Comparison of ENCODE assay signal across 12 cellular contexts in genomic region chr6:31899215-31899614, GRCh38. TPM values are rescaled to one million over a fixed set of nuclear protein-coding genes. Genes with fewer than 3 reads are reported as not detected.
DNase-seq lines count a peak whose midpoint lies in the region; ATAC-seq, FAIRE-seq and TF ChIP-seq lines count a peak whose summit lies in the region.
"Had no signal": no experiment of that assay in that cellular context is flagged by ENCODE, and none has a peak within 500 bp of the region (broad histone marks: within the 10 kb centered on the region; RNA-seq: fewer than 3 reads in every experiment).

No MANE protein-coding gene starts in this region.

- ATAC-seq in HepG2 (no peak), right lobe of liver (no peak)
- ATAC-seq in effector memory CD8-positive, alpha-beta T cell (replicated peaks), result no peak

- intact Hi-C loops in HepG2 (cut with micrococcal nuclease; ENCODE audit: unreplicated experiment) (loop anchor here (5.0 kb wide), 1 partner anchor 67 kb away; no protein-coding TSS in a partner anchor), right lobe of liver (cut with DNase I) (no loop called here), PC-9 (cut with micrococcal nuclease; ENCODE audit: unreplicated experiment) (loop anchor here (5.0 kb wide), 2 partner anchors 67 to 217 kb away; partner anchors contain the start of gene LY6G5C), vagina (cut with DNase I) (no loop called here)

- POLR2A ChIA-PET in HepG2 (lab: Yijun Ruan, JAX), result interaction anchor here (0.6 to 5.6 kb wide), 8 partner anchors 8 to 1072 kb away, joined by 3 to 41 read pairs (median 11); partner anchors contain the start of genes C6orf47, CFB, HSPA1B and NEU1
- POLR2A ChIA-PET in PC-9 (lab: Charles Lee; ENCODE audit: unreplicated experiment), result no interaction called here

- 97% methylated on average over 5 of the region's 5 CpGs for whole genome bisulfite sequencing in HepG2 (ENCODE audit: low lambda C conversion rate)
- 62% methylated on average over 5 of the region's 5 CpGs for WGBS in right lobe of liver (ENCODE audit: insufficient coverage, low coverage, low lambda C conversion rate, missing lambda C conversion rate)

- peak overlapping the region; percentile 98; the same call in 1 of the 2 replicates for H3K4me2 ChIP-seq in HepG2 (ENCODE audit: low read depth, low read length)
- H3K4me2 ChIP-seq in PC-9, result peak overlapping the region; percentile 91

- TF ChIP-seq EP300 in HepG2 (IDR thresholded peaks at IDR 0.05; ENCODE audit: low read depth in 2 of 2, low read length in 2 of 2), result no peak
- TF ChIP-seq EP300 in HepG2 (CRISPR knock-in tag; IDR thresholded peaks at IDR 0.05; ENCODE audit: borderline replicate concordance), result no peak

- H3K79me2 ChIP-seq in HepG2 (ENCODE audit: insufficient read depth, low read length) (peaks cover 26% of the 10 kb centered on the region), PC-9 (ENCODE audit: low read depth) (peaks cover 30% of the 10 kb centered on the region)

- peak overlapping the region; percentile 9 to 94 for H3K4me3 Mint-ChIP-seq in effector memory CD8-positive, alpha-beta T cell

- H3K4me3 ChIP-seq in HepG2 (replicated peaks in 1 of 3; ENCODE audit: insufficient read depth in 1 of 3, low read depth in 2 of 3, low read length in 3 of 3) (no peak overlapping the region), right lobe of liver (no peak overlapping the region), PC-9 (no peak overlapping the region), vagina (no peak overlapping the region)

- DNase-seq in HepG2 (ENCODE audit: low spot score) (no peak), right lobe of liver (no peak), PC-9 (no peak), vagina (ENCODE audit: extremely low spot score in 2 of 2) (no peak), nucleus accumbens (lab: John Stamatoyannopoulos, UW) (no peak), NCI-H2227 treated with DMSO at 0.1 percent for 48 hours (lab: John Stamatoyannopoulos, UW) (no peak), NCI-H82 treated with DMSO at 0.1 percent for 48 hours (lab: John Stamatoyannopoulos, UW; ENCODE audit: unreplicated experiment) (no peak)
- no peak for DNase-seq in effector memory CD8-positive, alpha-beta T cell
- DNase-seq: activated gamma-delta T cell treated with Interleukin-2 at 50 U/mL for 16 hours; kidney; NCI-H1930; stimulated activated CD8-positive, alpha-beta memory T cell treated with anti-CD3 and anti-CD28 coated beads, Interleukin-4, amount 100 ng/mL, for 48 hours had no signal

- H3K36me3 ChIP-seq in HepG2 (replicated peaks in 1 of 2; ENCODE audit: control insufficient read depth in 1 of 2, insufficient read depth in 2 of 2, low read length in 2 of 2), result peaks cover 6 to 8% of the 10 kb centered on the region in 2 experiments; a peak in 4 of 5 replicates
- peaks cover 0 to 8% (median 0%) of the 10 kb centered on the region in 4 donors for H3K36me3 ChIP-seq in right lobe of liver
- peaks cover 11% of the 10 kb centered on the region; the same call in 1 of the 2 replicates for H3K36me3 ChIP-seq in PC-9 (ENCODE audit: low read depth)
- H3K36me3 ChIP-seq in vagina, result peaks cover 0 to 14% of the 10 kb centered on the region in 2 donors

- no peaks in the 10 kb centered on the region for H3K9me3 Mint-ChIP-seq in effector memory CD8-positive, alpha-beta T cell

- BruUV-seq in HepG2 (replicated peaks; lab: Mats Ljungman, UMichigan) (no TSS peak), PC-9 (replicated peaks; lab: Mats Ljungman, UMichigan) (no TSS peak)

- H3K4me1 Mint-ChIP-seq in effector memory CD8-positive, alpha-beta T cell (ENCODE audit: low read depth in 2 of 2), result peaks cover 37 to 40% of the 10 kb centered on the region in 2 donors

- H3K27ac ChIP-seq in HepG2 (ENCODE audit: extremely low read length, insufficient read depth, low read length), result no peak overlapping the region
- H3K27ac ChIP-seq in right lobe of liver, result no peak overlapping the region
- no peak overlapping the region for H3K27ac ChIP-seq in PC-9
- peak overlapping the region; percentile 97 for H3K27ac ChIP-seq in vagina

- H2AFZ ChIP-seq in HepG2 (ENCODE audit: low read length) (no peak overlapping the region), PC-9 (no peak overlapping the region)

- H3K36me3 Mint-ChIP-seq in effector memory CD8-positive, alpha-beta T cell (ENCODE audit: insufficient read depth), result peaks cover 38% of the 10 kb centered on the region

- peaks cover 0 to 7% of the 10 kb centered on the region in 2 experiments; a peak in 1 of 5 replicates for H3K27me3 ChIP-seq in HepG2 (ENCODE audit: control insufficient read depth in 1 of 2, insufficient read depth in 2 of 2, low read length in 2 of 2)
- H3K27me3 ChIP-seq in right lobe of liver, result no peaks in the 10 kb centered on the region
- H3K27me3 ChIP-seq in PC-9 (ENCODE audit: insufficient read depth, low read depth), result no peaks in the 10 kb centered on the region
- no peaks in the 10 kb centered on the region for H3K27me3 ChIP-seq in vagina

- no peaks in the 10 kb centered on the region for H3K27me3 Mint-ChIP-seq in effector memory CD8-positive, alpha-beta T cell

- no peak for TF ChIP-seq RAD21 in HepG2 (CRISPR knock-in tag; IDR thresholded peaks at IDR 0.05)

- TF ChIP-seq CTCF in HepG2 (CRISPR knock-in tag; IDR thresholded peaks at IDR 0.05) (no peak), right lobe of liver (IDR thresholded peaks at IDR 0.05) (no peak), PC-9 (conservative IDR thresholded peaks at IDR 0.05) (no peak), vagina (IDR thresholded peaks at IDR 0.05) (no peak)

- H3K4me1 ChIP-seq in HepG2 (ENCODE audit: insufficient read depth, low read length) (peaks cover 51% of the 10 kb centered on the region), right lobe of liver (peaks cover 0 to 19% (median 0%) of the 10 kb centered on the region in 4 donors), PC-9 (replicated peaks; ENCODE audit: insufficient read depth) (peaks cover 28% of the 10 kb centered on the region), vagina (peaks cover 50% of the 10 kb centered on the region)

- H4K20me1 ChIP-seq in HepG2 (ENCODE audit: insufficient read depth, low read length) (no peaks in the 10 kb centered on the region), PC-9 (ENCODE audit: insufficient read depth) (no peaks in the 10 kb centered on the region)

- CTCF ChIA-PET in HepG2 (lab: Yijun Ruan, JAX; ENCODE audit: low intra/inter-chr PET ratio, low total read pairs) (no interaction called here), PC-9 (lab: Charles Lee) (no interaction called here)

- in situ Hi-C loops in HepG2 (cut with HindIII; ENCODE audit: extremely low pct_ligation_motif_present, low pct_unique_long_range_greater_than_20kb), result no loop called here

- H3K9me2 ChIP-seq in PC-9 (ENCODE audit: insufficient read depth), result no peaks in the 10 kb centered on the region

- no peak overlapping the region; the same call in 1 of the 2 replicates for H3K9ac ChIP-seq in HepG2 (ENCODE audit: insufficient read depth, low read depth, low read length)

- no peak for FAIRE-seq in HepG2 (lab: Jason Lieb, UNC)
- FAIRE-seq: kidney had no signal

- H3K9me3 ChIP-seq in HepG2 (ENCODE audit: low read length) (no peaks in the 10 kb centered on the region), right lobe of liver (no peaks in the 10 kb centered on the region), PC-9 (ENCODE audit: insufficient read depth, low read depth) (no peaks in the 10 kb centered on the region), vagina (no peaks in the 10 kb centered on the region)

- peak overlapping the region in 1 of 2 donors; percentile 41 for H3K27ac Mint-ChIP-seq in effector memory CD8-positive, alpha-beta T cell

- H3F3A ChIP-seq in PC-9 (ENCODE audit: insufficient read depth, low read depth), result peaks cover 40% of the 10 kb centered on the region

- TF ChIP-seq POLR2A in HepG2 (IDR thresholded peaks at IDR 0.05; ENCODE audit: insufficient read depth in 1 of 2, low read depth in 2 of 2, low read length in 2 of 2) (0 out of 4 replicates have a peak, but pooled peaks of 1 of the 2 experiments have one; percentile 6), right lobe of liver (IDR thresholded peaks at IDR 0.05) (no peak), vagina (IDR thresholded peaks at IDR 0.05) (no peak)

RNA-seq across cellular contexts. Expression of gene EHMT2, which starts 1.7 kb away (rescaled TPM):
- total RNA-seq in HepG2 (2016; rRNA removed; fragmentation: Illumina TruSeq; extraction: Trizol) (43.5 and 69.2 TPM in 2 replicates), right lobe of liver (10 to 100 TPM; 10.7 to 20.1 (median 13.3) TPM), PC-9 (2021) (57.3 and 68.3 TPM in 2 replicates), vagina (45.2 TPM)
- 14.1 and 15.2 TPM in 2 replicates for total RNA-seq in HepG2 (2016; cell fraction: cytosol; rRNA removed; fragmentation: Illumina TruSeq; extraction: Trizol; ENCODE audit: low read depth)
- 34.4 and 70.7 TPM in 2 replicates for total RNA-seq in HepG2 (2016; cell fraction: insoluble cytoplasmic fraction; rRNA removed; fragmentation: Illumina TruSeq; extraction: Trizol)
- total RNA-seq in HepG2 (2016; cell fraction: membrane; rRNA removed; fragmentation: Illumina TruSeq; extraction: Trizol), result 29.3 and 33.1 TPM in 2 replicates
- 46.1 and 48.0 TPM in 2 replicates for total RNA-seq in HepG2 (2016; cell fraction: nucleus; rRNA removed; fragmentation: Illumina TruSeq; extraction: Trizol)
- polyA plus RNA-seq in HepG2 (2011; rRNA removed), result 51.2 and 55.2 TPM in 2 replicates
- polyA plus RNA-seq in HepG2 (2011; cell fraction: cytosol; rRNA removed), result 29.3 and 36.1 TPM in 2 replicates
- polyA plus RNA-seq in HepG2 (2011; cell fraction: nucleus; rRNA removed), result 180 and 272 TPM in 2 replicates
- polyA plus RNA-seq in HepG2 (2012), result 37.6 and 43.1 TPM in 2 replicates
- polyA plus RNA-seq in HepG2 (2016; cell fraction: cytosol; fragmentation: Illumina TruSeq; extraction: Trizol; ENCODE audit: low read depth), result 8.3 and 9.2 TPM in 2 replicates
- 36.0 and 58.3 TPM in 2 replicates for polyA plus RNA-seq in HepG2 (2016; cell fraction: insoluble cytoplasmic fraction; fragmentation: Illumina TruSeq; extraction: Trizol; ENCODE audit: low read depth)
- 16.5 and 18.3 TPM in 2 replicates for polyA plus RNA-seq in HepG2 (2016; cell fraction: membrane; fragmentation: Illumina TruSeq; extraction: Trizol; ENCODE audit: low read depth)
- 122 and 136 TPM in 2 replicates for polyA plus RNA-seq in HepG2 (2016; cell fraction: nucleus; fragmentation: Illumina TruSeq; extraction: Trizol; ENCODE audit: insufficient read depth, low read depth)
- polyA minus RNA-seq in HepG2 (2011; rRNA and poly(A)+ RNA removed; ENCODE audit: low replicate concordance), result 74.1 and 111 TPM in 2 replicates
- 26.2 and 33.8 TPM in 2 replicates for polyA minus RNA-seq in HepG2 (2011; cell fraction: cytosol; rRNA and poly(A)+ RNA removed)
- polyA minus RNA-seq in HepG2 (2011; cell fraction: nucleus; rRNA and poly(A)+ RNA removed), result 24.3 and 26.9 TPM in 2 replicates

RNA-seq across cellular contexts. Expression of gene ZBTB12, which starts 2.7 kb away (rescaled TPM):
- total RNA-seq in HepG2 (2016; rRNA removed; fragmentation: Illumina TruSeq; extraction: Trizol) (6.0 and 6.8 TPM in 2 replicates), right lobe of liver (under 1 TPM in 5 of 6 experiments, not detected in 1; 0.25 to 0.82 (median 0.51) TPM), PC-9 (2021) (16.2 and 20.3 TPM in 2 replicates), vagina (1.7 TPM)
- total RNA-seq in HepG2 (2016; cell fraction: cytosol; rRNA removed; fragmentation: Illumina TruSeq; extraction: Trizol; ENCODE audit: low read depth), result 1.6 and 1.7 TPM in 2 replicates
- 6.0 and 7.4 TPM in 2 replicates for total RNA-seq in HepG2 (2016; cell fraction: insoluble cytoplasmic fraction; rRNA removed; fragmentation: Illumina TruSeq; extraction: Trizol)
- total RNA-seq in HepG2 (2016; cell fraction: membrane; rRNA removed; fragmentation: Illumina TruSeq; extraction: Trizol), result 5.7 and 5.8 TPM in 2 replicates
- total RNA-seq in HepG2 (2016; cell fraction: nucleus; rRNA removed; fragmentation: Illumina TruSeq; extraction: Trizol), result 3.1 and 3.9 TPM in 2 replicates
- polyA plus RNA-seq in HepG2 (2011; rRNA removed), result 4.8 and 7.3 TPM in 2 replicates
- polyA plus RNA-seq in HepG2 (2011; cell fraction: cytosol; rRNA removed), result 3.7 and 5.8 TPM in 2 replicates
- polyA plus RNA-seq in HepG2 (2011; cell fraction: nucleus; rRNA removed), result 6.9 and 7.3 TPM in 2 replicates
- polyA plus RNA-seq in HepG2 (2012), result 8.0 and 9.2 TPM in 2 replicates
- 2.7 and 3.0 TPM in 2 replicates for polyA plus RNA-seq in HepG2 (2016; cell fraction: cytosol; fragmentation: Illumina TruSeq; extraction: Trizol; ENCODE audit: low read depth)
- polyA plus RNA-seq in HepG2 (2016; cell fraction: insoluble cytoplasmic fraction; fragmentation: Illumina TruSeq; extraction: Trizol; ENCODE audit: low read depth), result 14.0 and 15.9 TPM in 2 replicates
- 6.6 and 9.0 TPM in 2 replicates for polyA plus RNA-seq in HepG2 (2016; cell fraction: membrane; fragmentation: Illumina TruSeq; extraction: Trizol; ENCODE audit: low read depth)
- polyA plus RNA-seq in HepG2 (2016; cell fraction: nucleus; fragmentation: Illumina TruSeq; extraction: Trizol; ENCODE audit: insufficient read depth, low read depth), result 10.6 and 12.2 TPM in 2 replicates
- 12.3 and 22.9 TPM in 2 replicates for polyA minus RNA-seq in HepG2 (2011; rRNA and poly(A)+ RNA removed; ENCODE audit: low replicate concordance)
- polyA minus RNA-seq in HepG2 (2011; cell fraction: cytosol; rRNA and poly(A)+ RNA removed), result 6.7 and 6.9 TPM in 2 replicates
- polyA minus RNA-seq in HepG2 (2011; cell fraction: nucleus; rRNA and poly(A)+ RNA removed), result 3.7 and 4.5 TPM in 2 replicates

RNA-seq across cellular contexts. Expression of gene SLC44A4, which starts 20.4 kb away (rescaled TPM):
- 5.6 and 5.9 TPM in 2 replicates for total RNA-seq in HepG2 (2016; rRNA removed; fragmentation: Illumina TruSeq; extraction: Trizol)
- total RNA-seq in HepG2 (2016; cell fraction: cytosol; rRNA removed; fragmentation: Illumina TruSeq; extraction: Trizol; ENCODE audit: low read depth), result 3.4 and 6.6 TPM in 2 replicates
- 4.8 and 8.3 TPM in 2 replicates for total RNA-seq in HepG2 (2016; cell fraction: insoluble cytoplasmic fraction; rRNA removed; fragmentation: Illumina TruSeq; extraction: Trizol)
- 6.1 and 6.6 TPM in 2 replicates for total RNA-seq in HepG2 (2016; cell fraction: membrane; rRNA removed; fragmentation: Illumina TruSeq; extraction: Trizol)
- 4.4 TPM in 2 replicates for total RNA-seq in HepG2 (2016; cell fraction: nucleus; rRNA removed; fragmentation: Illumina TruSeq; extraction: Trizol)
- polyA plus RNA-seq in HepG2 (2011; rRNA removed), result 3.5 and 3.6 TPM in 2 replicates
- polyA plus RNA-seq in HepG2 (2011; cell fraction: cytosol; rRNA removed), result 3.2 and 3.7 TPM in 2 replicates
- polyA plus RNA-seq in HepG2 (2011; cell fraction: nucleus; rRNA removed), result 2.9 and 3.6 TPM in 2 replicates
- 1.8 and 3.2 TPM in 2 replicates for polyA plus RNA-seq in HepG2 (2012)
- polyA plus RNA-seq in HepG2 (2016; cell fraction: cytosol; fragmentation: Illumina TruSeq; extraction: Trizol; ENCODE audit: low read depth), result 3.9 and 4.5 TPM in 2 replicates
- polyA plus RNA-seq in HepG2 (2016; cell fraction: insoluble cytoplasmic fraction; fragmentation: Illumina TruSeq; extraction: Trizol; ENCODE audit: low read depth), result 5.7 and 6.7 TPM in 2 replicates
- 5.8 and 6.2 TPM in 2 replicates for polyA plus RNA-seq in HepG2 (2016; cell fraction: membrane; fragmentation: Illumina TruSeq; extraction: Trizol; ENCODE audit: low read depth)
- 10.4 and 12.4 TPM in 2 replicates for polyA plus RNA-seq in HepG2 (2016; cell fraction: nucleus; fragmentation: Illumina TruSeq; extraction: Trizol; ENCODE audit: insufficient read depth, low read depth)
- 4.9 TPM in 1 of 2 replicates, not detected in the other for polyA minus RNA-seq in HepG2 (2011; rRNA and poly(A)+ RNA removed; ENCODE audit: low replicate concordance)
- 0.97 and 0.99 TPM in 2 replicates for polyA minus RNA-seq in HepG2 (2011; cell fraction: cytosol; rRNA and poly(A)+ RNA removed)
- polyA minus RNA-seq in HepG2 (2011; cell fraction: nucleus; rRNA and poly(A)+ RNA removed), result 1.6 and 2.2 TPM in 2 replicates
- total RNA-seq in right lobe of liver, result under 1 TPM in 2 of 6 experiments, not detected in 4; 0.09 to 0.25 TPM
- total RNA-seq in PC-9 (2021), result 44.4 and 44.9 TPM in 2 replicates
- 5.9 TPM for total RNA-seq in vagina

RNA-seq across cellular contexts. Expression of gene C2, which starts 28.3 kb away (rescaled TPM):
- total RNA-seq in HepG2 (2016; rRNA removed; fragmentation: Illumina TruSeq; extraction: Trizol) (70.9 and 165 TPM in 2 replicates), right lobe of liver (100 to 1,000 TPM; 309 to 739 (median 533) TPM), PC-9 (2021) (0.96 and 2.4 TPM in 2 replicates), vagina (2.9 TPM)
- 13.2 and 15.8 TPM in 2 replicates for total RNA-seq in HepG2 (2016; cell fraction: cytosol; rRNA removed; fragmentation: Illumina TruSeq; extraction: Trizol; ENCODE audit: low read depth)
- 59.3 and 162 TPM in 2 replicates for total RNA-seq in HepG2 (2016; cell fraction: insoluble cytoplasmic fraction; rRNA removed; fragmentation: Illumina TruSeq; extraction: Trizol)
- total RNA-seq in HepG2 (2016; cell fraction: membrane; rRNA removed; fragmentation: Illumina TruSeq; extraction: Trizol), result 25.4 and 27.2 TPM in 2 replicates
- 122 and 155 TPM in 2 replicates for total RNA-seq in HepG2 (2016; cell fraction: nucleus; rRNA removed; fragmentation: Illumina TruSeq; extraction: Trizol)
- polyA plus RNA-seq in HepG2 (2011; rRNA removed), result 307 and 450 TPM in 2 replicates
- polyA plus RNA-seq in HepG2 (2011; cell fraction: cytosol; rRNA removed), result 311 and 377 TPM in 2 replicates
- 302 and 372 TPM in 2 replicates for polyA plus RNA-seq in HepG2 (2011; cell fraction: nucleus; rRNA removed)
- polyA plus RNA-seq in HepG2 (2012), result 396 and 449 TPM in 2 replicates
- 15.6 and 16.1 TPM in 2 replicates for polyA plus RNA-seq in HepG2 (2016; cell fraction: cytosol; fragmentation: Illumina TruSeq; extraction: Trizol; ENCODE audit: low read depth)
- polyA plus RNA-seq in HepG2 (2016; cell fraction: insoluble cytoplasmic fraction; fragmentation: Illumina TruSeq; extraction: Trizol; ENCODE audit: low read depth), result 54.0 and 67.9 TPM in 2 replicates
- 22.0 and 23.6 TPM in 2 replicates for polyA plus RNA-seq in HepG2 (2016; cell fraction: membrane; fragmentation: Illumina TruSeq; extraction: Trizol; ENCODE audit: low read depth)
- 194 and 212 TPM in 2 replicates for polyA plus RNA-seq in HepG2 (2016; cell fraction: nucleus; fragmentation: Illumina TruSeq; extraction: Trizol; ENCODE audit: insufficient read depth, low read depth)
- 0.58 and 518 TPM in 2 replicates for polyA minus RNA-seq in HepG2 (2011; rRNA and poly(A)+ RNA removed; ENCODE audit: low replicate concordance)
- 120 and 232 TPM in 2 replicates for polyA minus RNA-seq in HepG2 (2011; cell fraction: cytosol; rRNA and poly(A)+ RNA removed)
- 89.4 and 148 TPM in 2 replicates for polyA minus RNA-seq in HepG2 (2011; cell fraction: nucleus; rRNA and poly(A)+ RNA removed)

RNA-seq across cellular contexts. Expression of gene NEU1, which starts 36.6 kb away (rescaled TPM):
- 139 and 297 TPM in 2 replicates for total RNA-seq in HepG2 (2016; rRNA removed; fragmentation: Illumina TruSeq; extraction: Trizol)
- 49.1 and 49.3 TPM in 2 replicates for total RNA-seq in HepG2 (2016; cell fraction: cytosol; rRNA removed; fragmentation: Illumina TruSeq; extraction: Trizol; ENCODE audit: low read depth)
- total RNA-seq in HepG2 (2016; cell fraction: insoluble cytoplasmic fraction; rRNA removed; fragmentation: Illumina TruSeq; extraction: Trizol), result 132 and 314 TPM in 2 replicates
- 93.8 and 98.2 TPM in 2 replicates for total RNA-seq in HepG2 (2016; cell fraction: membrane; rRNA removed; fragmentation: Illumina TruSeq; extraction: Trizol)
- 237 and 274 TPM in 2 replicates for total RNA-seq in HepG2 (2016; cell fraction: nucleus; rRNA removed; fragmentation: Illumina TruSeq; extraction: Trizol)
- 202 and 215 TPM in 2 replicates for polyA plus RNA-seq in HepG2 (2011; rRNA removed)
- 195 and 257 TPM in 2 replicates for polyA plus RNA-seq in HepG2 (2011; cell fraction: cytosol; rRNA removed)
- polyA plus RNA-seq in HepG2 (2011; cell fraction: nucleus; rRNA removed), result 110 and 111 TPM in 2 replicates
- polyA plus RNA-seq in HepG2 (2012), result 88.7 and 96.9 TPM in 2 replicates
- 46.5 and 46.6 TPM in 2 replicates for polyA plus RNA-seq in HepG2 (2016; cell fraction: cytosol; fragmentation: Illumina TruSeq; extraction: Trizol; ENCODE audit: low read depth)
- polyA plus RNA-seq in HepG2 (2016; cell fraction: insoluble cytoplasmic fraction; fragmentation: Illumina TruSeq; extraction: Trizol; ENCODE audit: low read depth), result 114 and 120 TPM in 2 replicates
- polyA plus RNA-seq in HepG2 (2016; cell fraction: membrane; fragmentation: Illumina TruSeq; extraction: Trizol; ENCODE audit: low read depth), result 67.2 and 70.7 TPM in 2 replicates
- polyA plus RNA-seq in HepG2 (2016; cell fraction: nucleus; fragmentation: Illumina TruSeq; extraction: Trizol; ENCODE audit: insufficient read depth, low read depth), result 367 and 386 TPM in 2 replicates
- 35.2 and 243 TPM in 2 replicates for polyA minus RNA-seq in HepG2 (2011; rRNA and poly(A)+ RNA removed; ENCODE audit: low replicate concordance)
- 76.7 and 85.5 TPM in 2 replicates for polyA minus RNA-seq in HepG2 (2011; cell fraction: cytosol; rRNA and poly(A)+ RNA removed)
- 40.9 and 43.8 TPM in 2 replicates for polyA minus RNA-seq in HepG2 (2011; cell fraction: nucleus; rRNA and poly(A)+ RNA removed)
- 10 to 100 TPM; 20.3 to 44.8 (median 34.1) TPM for total RNA-seq in right lobe of liver
- 23.1 and 23.4 TPM in 2 replicates for total RNA-seq in PC-9 (2021)
- 26.0 TPM for total RNA-seq in vagina

Comparison
In these comparisons a context has a peak if more than half of its experiments do, and no peak if none do; other contexts are left out.
1. intact Hi-C loops: an anchor here in HepG2 (5.0 kb wide) and PC-9 (5.0 kb wide); none called in right lobe of liver and vagina.